ENCODE assay signal across 21 cellular contexts in genomic region chr20:63066506-63067265, GRCh38. TPM values are rescaled to one million over a fixed set of nuclear protein-coding genes. Genes with fewer than 3 reads are reported as not detected.
A peak's percentile ranks its signal among the peaks of the same experiment; 100 is the strongest.
DNase-seq lines count a peak whose midpoint lies in the region; ATAC-seq, FAIRE-seq and TF ChIP-seq lines count a peak whose summit lies in the region.
"Had no signal": no experiment of that assay in that cellular context is flagged by ENCODE, and none has a peak within 500 bp of the region (broad histone marks: within the 10 kb centered on the region; RNA-seq: fewer than 3 reads in every experiment).

No MANE protein-coding gene starts in this region.

- H3K36me3 ChIP-seq in BLaER1 (no peaks in the 10 kb centered on the region), sigmoid colon (no peaks in the 10 kb centered on the region), esophagus squamous epithelium (no peaks in the 10 kb centered on the region)
- H3K36me3 ChIP-seq: Peyer's patch had no signal

- intact Hi-C loops in left ventricle myocardium superior (cut with micrococcal nuclease), result no loop called here
- intact Hi-C loops in sigmoid colon (cut with DNase I), result no loop called here
- intact Hi-C loops in esophagus squamous epithelium (cut with DNase I), result no loop called here

- H3K27me3 ChIP-seq in BLaER1, result peaks cover 9% of the 10 kb centered on the region
- H3K27me3 ChIP-seq in sigmoid colon, result peaks cover 5 to 97% (median 63%) of the 10 kb centered on the region in 3 donors
- H3K27me3 ChIP-seq in esophagus squamous epithelium, result peaks cover 0 to 96% (median 0%) of the 10 kb centered on the region in 4 donors

- H3K4me2 ChIP-seq in BLaER1, result peak overlapping the region; percentile 62
- H3K4me2 ChIP-seq: GM23338 had no signal

- H4K20me1 ChIP-seq in BLaER1, result no peaks in the 10 kb centered on the region

- H3K9me3 ChIP-seq in BLaER1 (no peaks in the 10 kb centered on the region), sigmoid colon (no peaks in the 10 kb centered on the region), esophagus squamous epithelium (no peaks in the 10 kb centered on the region)
- H3K9me3 ChIP-seq: Peyer's patch had no signal

- DNase-seq in HTR-8/SVneo (ENCODE audit: insufficient read length, low spot score) (no peak), left ventricle myocardium superior (peak; percentile 23), sigmoid colon (peak; percentile 33), esophagus squamous epithelium (lab: John Stamatoyannopoulos, UW) (no peak), T1000 (lab: John Stamatoyannopoulos, UW) (no peak)
- DNase-seq: DND-41; GDM1; NCI-H1105 treated with DMSO at 0.1 percent for 48 hours; NCI-H1694 treated with DMSO at 0.1 percent for 48 hours; NCI-H510A; NCI-H748 treated with DMSO at 0.1 percent for 48 hours; NK-92 treated with Interleukin-12 subunit alpha and Interleukin-12 subunit beta, amount 100 ng/mL, for 24 hours; SHP77 had no signal

- TF ChIP-seq CTCF in sigmoid colon (IDR thresholded peaks at IDR 0.05) (no peak), esophagus squamous epithelium (IDR thresholded peaks at IDR 0.05) (no peak)

- TF ChIP-seq POLR2A in sigmoid colon (IDR thresholded peaks at IDR 0.05), result no peak
- TF ChIP-seq POLR2A in esophagus squamous epithelium (IDR thresholded peaks at IDR 0.05), result no peak

- WGBS in sigmoid colon, 2 donors, result 71 to 74% methylated on average over 23 of the region's 23 CpGs
- 51 to 54% methylated on average over 15 to 21 of the region's 23 CpGs for WGBS in esophagus squamous epithelium, 2 donors

- H3K27ac ChIP-seq in BLaER1 (no peak overlapping the region), sigmoid colon (no peak overlapping the region), esophagus squamous epithelium (no peak overlapping the region)
- H3K27ac ChIP-seq: Peyer's patch, SK-N-MC had no signal

- H3K4me1 ChIP-seq in BLaER1 (peaks cover 57% of the 10 kb centered on the region), sigmoid colon (no peaks in the 10 kb centered on the region), esophagus squamous epithelium (peaks cover 0 to 1% (median 0%) of the 10 kb centered on the region in 3 donors)
- H3K4me1 ChIP-seq: Peyer's patch had no signal

- peak; percentile 70 for FAIRE-seq in HTR-8/SVneo (lab: Jason Lieb, UNC)
- FAIRE-seq: GM19239, K562 had no signal

- H3K9ac ChIP-seq in BLaER1, result no peak overlapping the region

- TF ChIP-seq EP300 in sigmoid colon (IDR thresholded peaks at IDR 0.05), result no peak

- ATAC-seq in left ventricle myocardium superior (no peak), GM18861 (IDR thresholded peaks at IDR 0.05; ENCODE audit: unreplicated experiment) (no peak)
- ATAC-seq: GM23338, HCT116, K562 had no signal

- H3K4me3 ChIP-seq in BLaER1 (no peak overlapping the region), sigmoid colon (no peak overlapping the region), esophagus squamous epithelium (no peak overlapping the region)
- H3K4me3 ChIP-seq: GM23338, K562, Peyer's patch, SK-N-MC had no signal

RNA-seq across cellular contexts. Expression of gene BHLHE23, which starts 59.9 kb away (rescaled TPM):
- total RNA-seq in left ventricle myocardium superior (not detected), sigmoid colon (not detected), esophagus squamous epithelium (not detected)
- polyA plus RNA-seq in sigmoid colon, result not detected
- total RNA-seq: K562, Peyer's patch had no signal
- polyA plus RNA-seq: K562 had no signal

Comparison
In these comparisons a context has a peak if more than half of its experiments do, and no peak if none do; other contexts are left out.
1. DNase-seq: peak in left ventricle myocardium superior (single experiment) and sigmoid colon (single experiment); none in HTR-8/SVneo (single experiment), esophagus squamous epithelium (single experiment) and T1000 (single experiment).